In the genomic region with DNA sequence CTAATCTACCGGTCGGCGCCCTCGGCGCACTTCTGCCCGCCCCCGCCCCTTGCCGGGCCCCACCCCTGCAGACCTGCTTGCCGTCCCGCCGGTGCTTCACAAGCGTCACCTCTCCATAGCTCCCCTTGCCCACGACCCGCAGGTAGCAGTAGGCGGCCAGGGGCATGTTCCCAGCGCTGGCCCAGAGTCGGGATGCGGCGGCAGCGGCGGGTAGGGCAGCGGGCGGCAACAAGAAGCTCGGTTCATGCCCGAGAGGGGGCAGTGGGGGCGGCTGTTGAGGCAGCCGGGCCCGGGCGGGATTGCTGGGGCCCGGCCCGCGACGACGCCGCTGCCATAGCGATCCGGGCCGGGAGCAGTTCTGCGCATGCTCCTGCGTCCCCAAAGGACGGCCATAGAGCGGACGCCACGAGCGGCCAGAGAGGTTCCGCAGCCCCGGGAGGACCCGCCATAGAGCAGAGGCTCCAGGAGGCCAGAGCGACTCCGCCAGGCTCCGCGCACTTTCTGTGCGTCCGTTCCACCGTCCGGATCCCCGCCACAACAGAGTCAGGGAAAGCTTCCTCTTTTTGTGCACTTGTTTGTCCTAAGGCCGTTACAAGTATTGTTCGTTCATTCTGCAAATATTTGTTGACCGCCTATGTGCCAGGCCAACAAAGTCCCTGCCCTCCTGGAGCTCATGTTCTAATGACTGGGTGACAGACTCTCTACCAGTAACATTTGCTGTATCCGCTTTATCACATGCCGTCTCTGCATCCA, we compare ENCODE assay signal across 8 cellular contexts.
DNase-seq lines count a peak whose midpoint lies in the region; ATAC-seq lines count a peak whose summit lies in the region.

A gene (minus strand): TSS at position 360 of the 753 bp plus-strand sequence. CDS start 194 bp downstream, at position 166.

- peak; percentile 97 for ATAC-seq in GM18511 (IDR thresholded peaks at IDR 0.05; ENCODE audit: unreplicated experiment)
- peak; percentile 94 for ATAC-seq in HG03025 (IDR thresholded peaks at IDR 0.05; ENCODE audit: low FRiP score, unreplicated experiment)

- DNase-seq in NCI-H2081 (lab: John Stamatoyannopoulos, UW) = peak; percentile 64 to 90
- peak; percentile 54 for DNase-seq in T-helper 9 cell
- peak; percentile 97 for DNase-seq in astrocyte of the hippocampus (ENCODE audit: low read depth, low spot score)
- peak; percentile 88 to 90 for DNase-seq in hippocampal formation (lab: John Stamatoyannopoulos, UW)
- peak; percentile 96 for DNase-seq in retina
- DNase-seq in cortex of kidney (lab: John Stamatoyannopoulos, UW) = no peak
